Comparison of ENCODE assay signal across 8 cellular contexts in the genomic region with DNA sequence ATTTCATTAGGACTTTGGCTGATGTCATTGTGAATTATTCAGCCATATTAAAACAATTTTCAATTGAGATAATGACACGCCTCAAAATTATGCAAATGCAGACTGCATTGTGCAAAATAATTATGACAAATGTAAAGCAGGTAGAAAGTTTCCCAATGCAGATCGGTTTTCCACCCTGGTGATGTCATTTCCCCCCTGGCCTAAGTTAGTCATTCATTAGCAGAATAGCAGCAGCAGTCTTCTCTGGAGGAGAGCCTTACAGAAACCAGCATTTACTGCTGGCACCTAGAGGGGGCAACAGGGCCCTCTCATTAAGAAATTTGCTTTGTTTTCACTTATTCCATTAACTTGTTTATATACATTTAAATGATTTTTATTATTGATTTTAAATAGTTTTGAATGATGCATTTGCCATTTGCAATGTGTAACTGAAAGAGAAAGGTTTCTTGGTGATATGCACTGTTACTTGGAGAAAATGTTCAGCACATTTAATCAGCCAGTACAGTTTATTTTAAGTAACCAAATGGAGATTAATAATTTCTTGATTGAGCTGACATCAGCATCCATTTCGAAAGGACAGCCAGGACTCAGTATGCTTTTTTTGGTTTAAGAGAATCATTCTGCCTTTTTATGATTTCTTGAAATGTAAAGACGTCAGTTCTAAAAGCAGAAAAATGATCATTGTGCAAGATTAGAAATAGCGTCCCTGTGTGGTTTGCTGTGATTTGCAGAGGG. TPM values are rescaled to one million over a fixed set of nuclear protein-coding genes. Genes with fewer than 3 reads are reported as not detected.
DNase-seq lines count a peak whose midpoint lies in the region; ATAC-seq, FAIRE-seq and TF ChIP-seq lines count a peak whose summit lies in the region.

No MANE protein-coding gene starts in this region.

- H3K36me3 ChIP-seq in astrocyte (ENCODE audit: insufficient read depth, low read length) (no peaks in the 10 kb centered on the region), keratinocyte (ENCODE audit: control insufficient read depth in 2 of 2, extremely low read depth in 1 of 2, insufficient read depth in 2 of 2, low read length in 2 of 2) (no peaks in the 10 kb centered on the region)

- peak; percentile 77 for DNase-seq in Calu3
- DNase-seq in RWPE1 (ENCODE audit: low spot score) = peak; percentile 79
- DNase-seq in astrocyte (ENCODE audit: low read depth) = peak; percentile 77
- peak; percentile 63 for DNase-seq in keratinocyte (ENCODE audit: low read depth, low spot score)
- DNase-seq in stimulated activated CD4-positive, alpha-beta T cell treated with anti-CD3 and anti-CD28 coated beads, TNF-alpha, amount 100 ng/mL, for 24 hours (ENCODE audit: low read depth in 3 of 3) = peak in 2 of 3 experiments; percentile 46 to 62
- DNase-seq in ureter (ENCODE audit: low spot score) = no peak

- H2AFZ ChIP-seq in astrocyte (ENCODE audit: low read depth, low read length) = no peak overlapping the region
- H2AFZ ChIP-seq in keratinocyte (ENCODE audit: control insufficient read depth, low read length) = no peak overlapping the region

- dilution Hi-C loops in keratinocyte (cut with MboI; ENCODE audit: extremely low pct_ligation_motif_present, low sequenced_read_pairs) = no loop called here

- intact Hi-C loops in Calu3 (cut with micrococcal nuclease; ENCODE audit: unreplicated experiment) = loop anchor here (1.0 to 5.0 kb wide), 4 partner anchors 38 to 477 kb away; no protein-coding TSS in a partner anchor

- ATAC-seq in GM19324 (IDR thresholded peaks at IDR 0.05; ENCODE audit: low FRiP score, unreplicated experiment) = peak; percentile 32
- ATAC-seq in HG03378 (IDR thresholded peaks at IDR 0.05; ENCODE audit: unreplicated experiment) = peak; percentile 52

- H3K27ac Mint-ChIP-seq in Calu3 (ENCODE audit: unreplicated experiment) = peak overlapping the region; percentile 77
- peak overlapping the region; percentile 93 for H3K27ac Mint-ChIP-seq in astrocyte (ENCODE audit: unreplicated experiment)

- H3K4me1 ChIP-seq in astrocyte (ENCODE audit: insufficient read depth, low read length) = peaks cover 14% of the 10 kb centered on the region
- H3K4me1 ChIP-seq in keratinocyte (ENCODE audit: control insufficient read depth, extremely low read depth, insufficient read depth, low read length) = peaks cover 6% of the 10 kb centered on the region

- POLR2A ChIA-PET in RWPE1 (lab: Yijun Ruan, JAX; ENCODE audit: low non-redundant PET) = no interaction called here

- H3K9ac ChIP-seq in astrocyte (ENCODE audit: low read length) (peak overlapping the region; percentile 95), keratinocyte (ENCODE audit: control insufficient read depth, extremely low read depth, insufficient read depth, low read length) (peak overlapping the region; percentile 96)

- H3K9me3 ChIP-seq in astrocyte (ENCODE audit: insufficient read depth, low read depth, low read length) (no peaks in the 10 kb centered on the region), keratinocyte (ENCODE audit: control insufficient read depth, low read depth, low read length) (no peaks in the 10 kb centered on the region)

- H3K27ac ChIP-seq in RWPE1 (no peak overlapping the region), astrocyte (ENCODE audit: low read depth, low read length) (peak overlapping the region; percentile 87), keratinocyte (ENCODE audit: control insufficient read depth, insufficient read depth, low read length) (peak overlapping the region; percentile 99)

- peak overlapping the region; percentile 98 for H3K4me2 ChIP-seq in astrocyte (ENCODE audit: low read length)
- H3K4me2 ChIP-seq in keratinocyte (ENCODE audit: control insufficient read depth, extremely low read depth, insufficient read depth, low read depth, low read length) = peak overlapping the region; percentile 89

- no peaks in the 10 kb centered on the region for H3K9me1 ChIP-seq in keratinocyte (ENCODE audit: control insufficient read depth, extremely low read depth, insufficient read depth, low read length)

- H3K79me2 ChIP-seq in astrocyte (ENCODE audit: insufficient read depth, low read length) (peaks cover 74% of the 10 kb centered on the region), keratinocyte (ENCODE audit: control insufficient read depth, insufficient read depth, low read length) (peaks cover 43% of the 10 kb centered on the region)

- no peaks in the 10 kb centered on the region for H3K27me3 Mint-ChIP-seq in Calu3 (ENCODE audit: unreplicated experiment)
- H3K27me3 Mint-ChIP-seq in astrocyte (ENCODE audit: low read depth, unreplicated experiment) = no peaks in the 10 kb centered on the region

- FAIRE-seq in astrocyte (lab: Jason Lieb, UNC) = no peak
- FAIRE-seq in keratinocyte (lab: Jason Lieb, UNC) = peak; percentile 81

- H3K4me3 ChIP-seq in astrocyte (ENCODE audit: insufficient read depth, low read depth, low read length) (peak overlapping the region; percentile 91), keratinocyte (ENCODE audit: control insufficient read depth in 2 of 3, extremely low read depth in 1 of 3, insufficient read depth in 2 of 3, low read depth in 1 of 3, low read length in 3 of 3) (peak overlapping the region in 2 of 3 experiments; percentile 67 to 89)

- no TSS peak for BruUV-seq in Calu3 (replicated peaks; lab: Mats Ljungman, UMichigan)

- CTCF ChIA-PET in Calu3 (lab: Charles Lee) = interaction anchor here (1.2 kb wide), 1 partner anchor 154 kb away, joined by 12 read pairs; no protein-coding TSS in a partner anchor
- CTCF ChIA-PET in RWPE1 (lab: Yijun Ruan, JAX) = interaction anchor here (0.5 kb wide), 1 partner anchor 1812 kb away, joined by 3 read pairs; no protein-coding TSS in a partner anchor

- H3K27me3 ChIP-seq in astrocyte (ENCODE audit: insufficient read depth, low read length) = no peaks in the 10 kb centered on the region
- no peaks in the 10 kb centered on the region for H3K27me3 ChIP-seq in keratinocyte (ENCODE audit: control insufficient read depth, extremely low read depth, insufficient read depth, low read length)

- H3K4me3 Mint-ChIP-seq in Calu3 (ENCODE audit: low read depth, unreplicated experiment) (peak overlapping the region; percentile 79), astrocyte (ENCODE audit: unreplicated experiment) (peak overlapping the region; percentile 93)

- H3K36me3 Mint-ChIP-seq in Calu3 (ENCODE audit: insufficient read depth, unreplicated experiment) (peaks cover 51% of the 10 kb centered on the region), astrocyte (ENCODE audit: low read depth, unreplicated experiment) (peaks cover 1% of the 10 kb centered on the region)

- TF ChIP-seq CTCF in Calu3 (IDR thresholded peaks at IDR 0.05; ENCODE audit: unreplicated experiment) = no peak
- peak; percentile 20; the same call in 1 of the 2 replicates for TF ChIP-seq CTCF in RWPE1 (conservative IDR thresholded peaks at IDR 0.05; ENCODE audit: low read depth)
- peak; percentile 31 for TF ChIP-seq CTCF in astrocyte (IDR thresholded peaks at IDR 0.05; ENCODE audit: insufficient read depth, low read depth, low read length)
- TF ChIP-seq CTCF in keratinocyte (optimal IDR thresholded peaks at IDR 0.05 in 1 of 3, IDR thresholded peaks at IDR 0.05 in 1 of 3, conservative IDR thresholded peaks at IDR 0.05 in 1 of 3; ENCODE audit: extremely low read depth in 1 of 3, insufficient read depth in 2 of 3, low read length in 3 of 3) = peak in 2 of 3 experiments; percentile 26 to 46

- H4K20me1 ChIP-seq in astrocyte (ENCODE audit: insufficient read depth, low read length) = peaks cover 13% of the 10 kb centered on the region
- H4K20me1 ChIP-seq in keratinocyte (ENCODE audit: control insufficient read depth, extremely low read depth, insufficient read depth, low read length) = no peaks in the 10 kb centered on the region

- H3K4me1 Mint-ChIP-seq in Calu3 (ENCODE audit: low read depth, unreplicated experiment) (peaks cover 18% of the 10 kb centered on the region), astrocyte (ENCODE audit: low read depth, unreplicated experiment) (no peaks in the 10 kb centered on the region)

- H3K9me3 Mint-ChIP-seq in Calu3 (ENCODE audit: low read depth, unreplicated experiment) (no peaks in the 10 kb centered on the region), astrocyte (ENCODE audit: unreplicated experiment) (no peaks in the 10 kb centered on the region)

RNA-seq across cellular contexts. Expression of gene ARID5B, which starts 3.4 kb away (rescaled TPM):
- total RNA-seq in Calu3 (2022) = 9.5 and 10.0 TPM in 2 replicates
- total RNA-seq in astrocyte = 64.6 and 66.0 TPM in 2 replicates
- polyA plus RNA-seq in keratinocyte = 5.1 to 7.0 TPM (median 5.4 TPM) in 3 replicates
- 21.8 TPM for polyA plus RNA-seq in keratinocyte (2011; ENCODE audit: low read depth)
- polyA plus RNA-seq in keratinocyte (2011; cell fraction: cytosol; rRNA removed) = 2.6 and 3.8 TPM in 2 replicates
- 10.2 TPM in 2 replicates for polyA plus RNA-seq in keratinocyte (2011; cell fraction: nucleus; rRNA removed)
- 6.4 and 15.8 TPM in 2 replicates for polyA plus RNA-seq in keratinocyte (2012; ENCODE audit: low replicate concordance)
- polyA minus RNA-seq in keratinocyte = 15.2 to 37.1 TPM (median 28.8 TPM) in 3 replicates
- polyA minus RNA-seq in keratinocyte (2011; cell fraction: cytosol; rRNA and poly(A)+ RNA removed) = 6.1 TPM
- polyA minus RNA-seq in keratinocyte (2011; cell fraction: nucleus; rRNA and poly(A)+ RNA removed) = 24.1 and 47.5 TPM in 2 replicates
- total RNA-seq in ureter = 63.7 TPM
